ENCODE assay signal across 8 cellular contexts in genomic region chr12:42327227-42327590, GRCh38. TPM values are rescaled to one million over a fixed set of nuclear protein-coding genes. Genes with fewer than 3 reads are reported as not detected.
DNase-seq lines count a peak whose midpoint lies in the region; ATAC-seq and TF ChIP-seq lines count a peak whose summit lies in the region.

No MANE protein-coding gene starts in this region.

- H3K27me3 Mint-ChIP-seq in stimulated activated naive CD8-positive, alpha-beta T cell treated with anti-CD3 and anti-CD28 coated beads, Interleukin-15, Interleukin-2, amounts not matched to agents 100 ng/mL and 50 ng/mL, for 24 hours: no peaks in the 10 kb centered on the region
- no peaks in the 10 kb centered on the region for H3K27me3 Mint-ChIP-seq in MCF 10A (ENCODE audit: insufficient read depth, unreplicated experiment)

- H3K4me1 Mint-ChIP-seq in stimulated activated naive CD8-positive, alpha-beta T cell treated with anti-CD3 and anti-CD28 coated beads, Interleukin-15, Interleukin-2, amounts not matched to agents 100 ng/mL and 50 ng/mL, for 24 hours (ENCODE audit: low read depth): peaks cover 69% of the 10 kb centered on the region
- H3K4me1 Mint-ChIP-seq in MCF 10A (ENCODE audit: insufficient read depth, unreplicated experiment): peaks cover 37% of the 10 kb centered on the region

- H3K9ac ChIP-seq in mucosa of rectum (ENCODE audit: low read depth in 1 of 2, low read length in 2 of 2): peak overlapping the region; percentile 78 to 89

- POLR2A ChIA-PET in MCF 10A (lab: Yijun Ruan, JAX): interaction anchor here (0.6 to 3.5 kb wide), 14 partner anchors 12 to 1051 kb away, joined by 3 to 15 read pairs (median 4); partner anchors contain the start of gene GXYLT1

- no peak for TF ChIP-seq CTCF in MCF 10A (IDR thresholded peaks at IDR 0.05; ENCODE audit: unreplicated experiment)

- peaks cover 26% of the 10 kb centered on the region for H3K36me3 Mint-ChIP-seq in stimulated activated naive CD8-positive, alpha-beta T cell treated with anti-CD3 and anti-CD28 coated beads, Interleukin-15, Interleukin-2, amounts not matched to agents 100 ng/mL and 50 ng/mL, for 24 hours (ENCODE audit: low read depth)
- H3K36me3 Mint-ChIP-seq in MCF 10A (ENCODE audit: insufficient read depth, unreplicated experiment): peaks cover 12% of the 10 kb centered on the region

- H3K27me3 ChIP-seq in mucosa of rectum (ENCODE audit: control insufficient read depth in 2 of 2, insufficient read depth in 2 of 2, low read length in 2 of 2): no peaks in the 10 kb centered on the region

- intact Hi-C loops in MCF 10A (cut with micrococcal nuclease): no loop called here

- H3K36me3 ChIP-seq in mucosa of rectum (ENCODE audit: control insufficient read depth in 2 of 2, insufficient read depth in 2 of 2, low read length in 2 of 2): peaks cover 0 to 3% of the 10 kb centered on the region in 2 donors

- peak overlapping the region; percentile 99 for H3K4me3 Mint-ChIP-seq in stimulated activated naive CD8-positive, alpha-beta T cell treated with anti-CD3 and anti-CD28 coated beads, Interleukin-15, Interleukin-2, amounts not matched to agents 100 ng/mL and 50 ng/mL, for 24 hours
- peak overlapping the region; percentile 100 for H3K4me3 Mint-ChIP-seq in MCF 10A (ENCODE audit: unreplicated experiment)

- no peaks in the 10 kb centered on the region for H3K9me3 Mint-ChIP-seq in stimulated activated naive CD8-positive, alpha-beta T cell treated with anti-CD3 and anti-CD28 coated beads, Interleukin-15, Interleukin-2, amounts not matched to agents 100 ng/mL and 50 ng/mL, for 24 hours
- no peaks in the 10 kb centered on the region for H3K9me3 Mint-ChIP-seq in MCF 10A (ENCODE audit: unreplicated experiment)

- H3K9me3 ChIP-seq in mucosa of rectum (ENCODE audit: control insufficient read depth in 2 of 2, low read length in 2 of 2): no peaks in the 10 kb centered on the region

- no peak overlapping the region for H3K27ac ChIP-seq in mucosa of rectum (ENCODE audit: low read depth in 2 of 2, low read length in 2 of 2)

- DNase-seq in stimulated activated naive CD8-positive, alpha-beta T cell treated with anti-CD3 and anti-CD28 coated beads, Interleukin-15, Interleukin-2, amounts not matched to agents 100 U/mL and 50 U/mL, for 24 hours: no peak
- DNase-seq in MCF 10A (ENCODE audit: unreplicated experiment): no peak
- no peak for DNase-seq in islet precursor cell
- DNase-seq in amygdala (lab: John Stamatoyannopoulos, UW): no peak
- no peak for DNase-seq in NCI-H748 (lab: John Stamatoyannopoulos, UW; ENCODE audit: unreplicated experiment)
- DNase-seq in midbrain (lab: John Stamatoyannopoulos, UW): no peak

- ATAC-seq in stimulated activated naive CD8-positive, alpha-beta T cell treated with anti-CD3 and anti-CD28 coated beads, Interleukin-15, Interleukin-2, amounts not matched to agents 100 U/mL and 50 U/mL, for 24 hours: no peak

- H3K4me3 ChIP-seq in mucosa of rectum (ENCODE audit: low read length in 2 of 2): peak overlapping the region; percentile 89 to 100

- peaks cover 12 to 17% of the 10 kb centered on the region in 2 donors for H3K4me1 ChIP-seq in mucosa of rectum (ENCODE audit: control insufficient read depth in 2 of 2, insufficient read depth in 2 of 2, low read length in 2 of 2)

- BruUV-seq in MCF 10A (replicated peaks; lab: Mats Ljungman, UMichigan): no TSS peak

- peak overlapping the region; percentile 97 for H3K27ac Mint-ChIP-seq in stimulated activated naive CD8-positive, alpha-beta T cell treated with anti-CD3 and anti-CD28 coated beads, Interleukin-15, Interleukin-2, amounts not matched to agents 100 ng/mL and 50 ng/mL, for 24 hours
- H3K27ac Mint-ChIP-seq in MCF 10A (ENCODE audit: low read depth, unreplicated experiment): peak overlapping the region; percentile 99

- CTCF ChIA-PET in MCF 10A (lab: Yijun Ruan, JAX): interaction anchor here (0.6 to 1.7 kb wide), 13 partner anchors 10 to 958 kb away, joined by 3 to 10 read pairs (median 3); no protein-coding TSS in a partner anchor

RNA-seq across cellular contexts. Expression of gene PPHLN1, which starts 1.2 kb away (rescaled TPM):
- total RNA-seq in MCF 10A (2022): 51.1 and 54.5 TPM in 2 replicates

RNA-seq across cellular contexts. Expression of gene ZCRB1, which starts 1.3 kb away (rescaled TPM):
- total RNA-seq in MCF 10A (2022): 62.2 and 76.7 TPM in 2 replicates
